1 cellular context compared by ENCODE assay signal in genomic region chr22:39234157-39234793, GRCh38.
TF ChIP-seq lines count a peak whose summit lies in the region.

No MANE protein-coding gene starts in this region.

TF ChIP-seq in endothelial cell of umbilical vein, 7 proteins besides CTCF, POLR2A, EP300 and RAD21:
- TF ChIP-seq JUN (IDR thresholded peaks at IDR 0.05; ENCODE audit: borderline replicate concordance, insufficient read depth, insufficient read length, low read depth) (peak; percentile 38), MYC (IDR thresholded peaks at IDR 0.05; ENCODE audit: low read depth, low read length) (no peak), GATA2 (IDR thresholded peaks at IDR 0.05; ENCODE audit: insufficient read depth, insufficient read length, low read depth, low read length) (no peak)
